Comparison of ENCODE assay signal across 21 cellular contexts in genomic region chr16:78842950-78843349, GRCh38.
"Had no signal": no experiment of that assay in that cellular context is flagged by ENCODE, and none has a peak within 500 bp of the region (broad histone marks: within the 10 kb centered on the region; RNA-seq: fewer than 3 reads in every experiment).

No MANE protein-coding gene starts in this region.

- H3K36me3 Mint-ChIP-seq: activated CD8-positive, alpha-beta memory T cell treated with anti-CD3 and anti-CD28 coated beads, Interleukin-2, amount 10 ng/mL, durations not matched to agents 7 days and 5 days; type B pancreatic cell had no signal

- H3K9me3 ChIP-seq: heart left ventricle, thoracic aorta, vagina had no signal

- H3K4me1 Mint-ChIP-seq: activated CD4-positive, alpha-beta T cell treated with anti-CD3 and anti-CD28 coated beads, Interleukin-2, amount 10 ng/mL, durations not matched to agents 24 days and 14 days; activated CD8-positive, alpha-beta memory T cell treated with anti-CD3 and anti-CD28 coated beads, Interleukin-2, amount 10 ng/mL, durations not matched to agents 7 days and 5 days; activated naive CD8-positive, alpha-beta T cell treated with anti-CD3 and anti-CD28 coated beads, Interleukin-2, amount 50 U/mL, for 24 hours had no signal

- H3K4me1 ChIP-seq: vagina had no signal

- H3K9me3 Mint-ChIP-seq: activated CD8-positive, alpha-beta T cell treated with anti-CD3 and anti-CD28 coated beads for 36 hours; activated naive CD8-positive, alpha-beta T cell treated with anti-CD3 and anti-CD28 coated beads, Interleukin-2, amount 50 U/mL, for 24 hours; activated T-helper 1 cell treated with anti-CD3 and anti-CD28 coated beads, Interleukin-12 subunit alpha, Interleukin-12 subunit beta, Interleukin-2, Interleukin-4 antibody, amounts not matched to agents 30 ng/mL and 10 ng/mL and 1 ng/mL, durations not matched to agents 14 hours and 24 hours and 36 hours; naive B cell; type B pancreatic cell had no signal

- H3K36me3 ChIP-seq: heart left ventricle, thoracic aorta, vagina had no signal

- H3K4me3 Mint-ChIP-seq: activated CD4-positive, alpha-beta T cell treated with anti-CD3 and anti-CD28 coated beads, Interleukin-2, amount 10 ng/mL, durations not matched to agents 24 days and 14 days; activated CD8-positive, alpha-beta memory T cell treated with anti-CD3 and anti-CD28 coated beads, Interleukin-2, amount 10 ng/mL, durations not matched to agents 7 days and 5 days; activated CD8-positive, alpha-beta T cell treated with anti-CD3 and anti-CD28 coated beads for 36 hours; activated naive CD8-positive, alpha-beta T cell treated with anti-CD3 and anti-CD28 coated beads, Interleukin-2, amount 50 U/mL, for 24 hours; activated T-helper 1 cell treated with anti-CD3 and anti-CD28 coated beads, Interleukin-12 subunit alpha, Interleukin-12 subunit beta, Interleukin-2, Interleukin-4 antibody, amounts not matched to agents 30 ng/mL and 10 ng/mL and 1 ng/mL, durations not matched to agents 14 hours and 24 hours and 36 hours; naive B cell; stimulated activated naive B cell treated with anti-CD40 and anti-IgM and Interleukin-4, amounts not matched to agents 10 μg/mL and 1 μg/mL and 100 μg/mL, for 72 hours; type B pancreatic cell had no signal

- H3K27ac ChIP-seq: epithelial cell of prostate, heart left ventricle, thoracic aorta, vagina, VCaP had no signal

- H3K27ac Mint-ChIP-seq: activated CD4-positive, alpha-beta T cell treated with anti-CD3 and anti-CD28 coated beads, Interleukin-2, amount 10 ng/mL, durations not matched to agents 24 days and 14 days; activated CD8-positive, alpha-beta memory T cell treated with anti-CD3 and anti-CD28 coated beads, Interleukin-2, amount 10 ng/mL, durations not matched to agents 7 days and 5 days; activated CD8-positive, alpha-beta T cell treated with anti-CD3 and anti-CD28 coated beads for 36 hours; activated naive CD8-positive, alpha-beta T cell treated with anti-CD3 and anti-CD28 coated beads, Interleukin-2, amount 50 U/mL, for 24 hours; activated T-helper 1 cell treated with anti-CD3 and anti-CD28 coated beads, Interleukin-12 subunit alpha, Interleukin-12 subunit beta, Interleukin-2, Interleukin-4 antibody, amounts not matched to agents 30 ng/mL and 10 ng/mL and 1 ng/mL, durations not matched to agents 14 hours and 24 hours and 36 hours; progenitor cell of endocrine pancreas; stimulated activated naive B cell treated with anti-CD40 and anti-IgM and Interleukin-4, amounts not matched to agents 10 μg/mL and 1 μg/mL and 100 μg/mL, for 72 hours; type B pancreatic cell had no signal

- H3K27me3 Mint-ChIP-seq: activated CD4-positive, alpha-beta T cell treated with anti-CD3 and anti-CD28 coated beads, Interleukin-2, amount 10 ng/mL, durations not matched to agents 24 days and 14 days; activated CD8-positive, alpha-beta memory T cell treated with anti-CD3 and anti-CD28 coated beads, Interleukin-2, amount 10 ng/mL, durations not matched to agents 7 days and 5 days; activated CD8-positive, alpha-beta T cell treated with anti-CD3 and anti-CD28 coated beads for 36 hours; activated naive CD8-positive, alpha-beta T cell treated with anti-CD3 and anti-CD28 coated beads, Interleukin-2, amount 50 U/mL, for 24 hours; naive B cell; progenitor cell of endocrine pancreas; stimulated activated naive B cell treated with anti-CD40 and anti-IgM and Interleukin-4, amounts not matched to agents 10 μg/mL and 1 μg/mL and 100 μg/mL, for 72 hours; type B pancreatic cell had no signal

- ATAC-seq: activated CD4-positive, CD25-positive, alpha-beta regulatory T cell treated with anti-CD3 and anti-CD28 coated beads, Interleukin-2, amount 50 U/mL, for 24 hours; activated CD8-positive, alpha-beta memory T cell treated with anti-CD3 and anti-CD28 coated beads, Interleukin-2, amount 10 ng/mL, durations not matched to agents 7 days and 5 days; activated CD8-positive, alpha-beta T cell treated with anti-CD3 and anti-CD28 coated beads for 36 hours; activated naive CD8-positive, alpha-beta T cell treated with anti-CD3 and anti-CD28 coated beads, Interleukin-2, amount 50 U/mL, for 24 hours had no signal

- H3K27me3 ChIP-seq: heart left ventricle, vagina had no signal

- H3K4me3 ChIP-seq: heart left ventricle, lung, thoracic aorta, vagina had no signal

- DNase-seq: activated CD4-positive, alpha-beta T cell treated with anti-CD3 and anti-CD28 coated beads, Interleukin-2, amount 10 ng/mL, durations not matched to agents 24 days and 14 days; activated CD8-positive, alpha-beta memory T cell treated with anti-CD3 and anti-CD28 coated beads, Interleukin-2, amount 10 ng/mL, durations not matched to agents 7 days and 5 days; activated CD8-positive, alpha-beta T cell treated with anti-CD3 and anti-CD28 coated beads for 36 hours; activated gamma-delta T cell; activated naive CD4-positive, alpha-beta T cell treated with anti-CD3 and anti-CD28 coated beads, Interleukin-2, amount 50 U/mL, for 16 hours; activated naive CD8-positive, alpha-beta T cell treated with anti-CD3 and anti-CD28 coated beads, Interleukin-2, amount 50 U/mL, for 24 hours; cortex of kidney; heart left ventricle; naive B cell; stimulated activated CD4-positive, alpha-beta T cell treated with anti-CD3 and anti-CD28 coated beads, Interleukin-2, amount 100 ng/mL, for 48 hours; stimulated activated CD8-positive, alpha-beta memory T cell treated with anti-CD3 and anti-CD28 coated beads, Interleukin-4, amount 100 ng/mL, for 48 hours; stimulated activated naive B cell treated with anti-CD40 and anti-IgM and Interleukin-4, amounts not matched to agents 10 μg/mL and 1 μg/mL and 100 μg/mL, for 72 hours had no signal
